Comparison of ENCODE assay signal across 13 cellular contexts in the genomic region with DNA sequence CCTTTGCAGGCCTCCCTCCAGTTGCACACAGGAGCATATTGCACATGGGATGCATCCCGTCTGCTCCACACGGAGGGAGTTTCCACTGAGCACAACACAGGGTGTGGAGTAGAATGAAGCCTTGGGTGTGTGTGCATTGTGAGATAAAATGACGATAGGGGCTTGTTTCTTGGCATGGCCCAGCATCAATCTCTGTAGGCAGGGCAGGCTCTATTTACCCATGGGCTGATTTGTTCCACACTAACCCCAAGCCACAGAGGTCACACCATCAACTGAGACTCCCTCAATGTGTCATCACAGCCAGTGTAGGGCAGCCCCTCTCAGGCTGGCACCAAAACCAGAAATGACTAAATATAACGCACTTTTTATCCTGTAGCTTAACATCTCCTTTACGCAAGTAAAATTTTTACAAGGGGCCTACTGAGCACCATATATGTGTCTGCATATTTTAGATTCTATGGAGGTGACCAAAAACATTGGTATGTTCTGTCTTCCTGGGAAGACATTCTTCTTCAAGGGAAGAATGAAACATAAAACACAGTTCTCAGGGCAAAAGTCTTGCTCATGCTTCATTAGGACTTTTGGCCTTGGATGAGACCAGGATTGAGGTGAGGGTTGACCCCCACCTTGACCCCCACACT. TPM values are rescaled to one million over a fixed set of nuclear protein-coding genes. Genes with fewer than 3 reads are reported as not detected.
DNase-seq lines count a peak whose midpoint lies in the region; ATAC-seq and TF ChIP-seq lines count a peak whose summit lies in the region.
"Had no signal": no experiment of that assay in that cellular context is flagged by ENCODE, and none has a peak within 500 bp of the region (broad histone marks: within the 10 kb centered on the region; RNA-seq: fewer than 3 reads in every experiment).

No MANE protein-coding gene starts in this region.

- no peaks in the 10 kb centered on the region for H3K27me3 ChIP-seq in AG04450 (ENCODE audit: control insufficient read depth, insufficient read depth, low read length)
- H3K27me3 ChIP-seq: tibial artery had no signal

- H3K4me3 ChIP-seq in AG04450 (ENCODE audit: low read depth, low read length), result no peak overlapping the region
- H3K4me3 ChIP-seq: HAP-1, tibial artery had no signal

- H3K36me3 Mint-ChIP-seq in HFFc6 (ENCODE audit: low read depth), result 0 out of 2 replicates have a peak, but pooled peaks cover 5% of the 10 kb centered on the region

- no peak for ATAC-seq in HG02798 (IDR thresholded peaks at IDR 0.05; ENCODE audit: poor library complexity, unreplicated experiment)

- no peak for TF ChIP-seq CTCF in AG04450 (IDR thresholded peaks at IDR 0.05; ENCODE audit: low read depth, low read length)
- TF ChIP-seq CTCF in HFFc6 (IDR thresholded peaks at IDR 0.05), result no peak

- POLR2A ChIA-PET in AG04450 (lab: Yijun Ruan, JAX), result no interaction called here

- peak overlapping the region; percentile 97 for H3K27ac ChIP-seq in AG04450 (ENCODE audit: low read depth, low read length)

- DNase-seq in AG04450 (ENCODE audit: low read depth, low spot score), result peak; percentile 73
- peak; percentile 98 for DNase-seq in HFFc6
- peak; percentile 97 for DNase-seq in amniotic epithelial cell (ENCODE audit: low read depth)
- peak; percentile 93 for DNase-seq in kidney tubule cell (ENCODE audit: low spot score)
- DNase-seq in putamen (ENCODE audit: low spot score), result no peak
- no peak for DNase-seq in NCI-H2196 (lab: John Stamatoyannopoulos, UW; ENCODE audit: unreplicated experiment)
- DNase-seq in COR-L47 (lab: John Stamatoyannopoulos, UW), result no peak
- DNase-seq: DMS 273 treated with DMSO at 0.1 percent for 48 hours, NCI-H2081 treated with DMSO at 0.1 percent for 48 hours, tibial artery had no signal

- peak overlapping the region; percentile 55 for H3K4me3 Mint-ChIP-seq in HFFc6
- H3K4me3 Mint-ChIP-seq: neural crest cell had no signal

- H3K27me3 Mint-ChIP-seq in HFFc6 (ENCODE audit: insufficient read depth), result no peaks in the 10 kb centered on the region; the same call in 1 of the 2 replicates

- CTCF ChIA-PET in AG04450 (lab: Charles Lee), result interaction anchor here (1.0 kb wide), 1 partner anchor 41 kb away, joined by 6 read pairs; a partner anchor contains a TSS

- H3K9me3 Mint-ChIP-seq in HFFc6, result no peaks in the 10 kb centered on the region
- H3K9me3 Mint-ChIP-seq: neural crest cell had no signal

- peak overlapping the region; percentile 98 for H3K27ac Mint-ChIP-seq in HFFc6

- H3K4me1 Mint-ChIP-seq in HFFc6 (ENCODE audit: low read depth), result peaks cover 68% of the 10 kb centered on the region

- H3K9me3 ChIP-seq in AG04450 (ENCODE audit: control insufficient read depth, insufficient read depth, low read length), result no peaks in the 10 kb centered on the region
- H3K9me3 ChIP-seq: HAP-1, tibial artery had no signal

RNA-seq across cellular contexts. Expression of a gene that starts 2.7 kb away (rescaled TPM):
- not detected in 2 replicates for polyA plus RNA-seq in AG04450 (2011; rRNA removed)
- polyA minus RNA-seq in AG04450 (2011; rRNA and poly(A)+ RNA removed), result not detected in 2 replicates
- not detected for total RNA-seq in HFFc6 (2021; fragmentation: NEBNext Ultra II Directional; extraction: Animal tissue kit (Norgen Biotek cat#: 25700))
- total RNA-seq: neural crest cell had no signal

RNA-seq across cellular contexts. Expression of a gene that starts 19.0 kb away (rescaled TPM):
- polyA plus RNA-seq in AG04450 (2011; rRNA removed), result not detected in 2 replicates
- not detected in 2 replicates for polyA minus RNA-seq in AG04450 (2011; rRNA and poly(A)+ RNA removed)
- total RNA-seq in HFFc6 (2021; fragmentation: NEBNext Ultra II Directional; extraction: Animal tissue kit (Norgen Biotek cat#: 25700)), result not detected
- total RNA-seq: neural crest cell had no signal

RNA-seq across cellular contexts. Expression of a gene that starts 41.3 kb away (rescaled TPM):
- polyA plus RNA-seq in AG04450 (2011; rRNA removed), result 101 and 113 TPM in 2 replicates
- polyA minus RNA-seq in AG04450 (2011; rRNA and poly(A)+ RNA removed), result 74.7 and 79.1 TPM in 2 replicates
- total RNA-seq in HFFc6 (2021; fragmentation: NEBNext Ultra II Directional; extraction: Animal tissue kit (Norgen Biotek cat#: 25700)), result 100 to 1,000 TPM in 5 of 6 experiments, 10 to 100 TPM in 1; 98.0 to 137 (median 124) TPM

Comparison
In these comparisons a context has a peak if more than half of its experiments do, and no peak if none do; other contexts are left out.
1. DNase-seq: peak in AG04450 (single experiment), HFFc6 (single experiment), amniotic epithelial cell (single experiment) and kidney tubule cell (single experiment); none in putamen (single experiment), NCI-H2196 (single experiment) and COR-L47 (single experiment).